ENCODE assay signal across 8 cellular contexts in genomic region chr2:30862054-30862651, GRCh38. TPM values are rescaled to one million over a fixed set of nuclear protein-coding genes. Genes with fewer than 3 reads are reported as not detected.
DNase-seq lines count a peak whose midpoint lies in the region; ATAC-seq, FAIRE-seq and TF ChIP-seq lines count a peak whose summit lies in the region.

No MANE protein-coding gene starts in this region.

- no peak for TF ChIP-seq POLR2A in GM12891 (IDR thresholded peaks at IDR 0.05; ENCODE audit: low read depth, low read length)

- H3K4me3 ChIP-seq in AG09309 (ENCODE audit: control insufficient read depth, low read depth, low read length) = no peak overlapping the region
- H3K4me3 ChIP-seq in astrocyte of the cerebellum (ENCODE audit: low read depth, low read length) = no peak overlapping the region

- peak; percentile 38 for FAIRE-seq in GM12891 (lab: Jason Lieb, UNC)

- in situ Hi-C loops in astrocyte of the cerebellum (cut with HindIII; ENCODE audit: low sequenced_read_pairs) = no loop called here

- DNase-seq in AG09309 (ENCODE audit: low read depth) (peak; percentile 52), GM12891 (ENCODE audit: insufficient read length, low spot score) (peak; percentile 44), KG1 (lab: John Stamatoyannopoulos, UW) (peak; percentile 10), RPMI7951 (ENCODE audit: low read depth) (peak; percentile 72), astrocyte of the cerebellum (ENCODE audit: low read depth) (peak; percentile 39), iPS-NIHi7 (ENCODE audit: extremely low spot score) (peak; percentile 75)
- peak; percentile 43 for DNase-seq in stimulated activated CD4-positive, alpha-beta T cell treated with anti-CD3 and anti-CD28 coated beads, Interleukin-4, amount 100 ng/mL, for 1 hour

- TF ChIP-seq CTCF in AG09309 (IDR thresholded peaks at IDR 0.05; ENCODE audit: control insufficient read depth, insufficient read depth, low read depth, low read length, missing control alignments) (peak; percentile 77), astrocyte of the cerebellum (IDR thresholded peaks at IDR 0.05; ENCODE audit: low read depth, low read length, missing control alignments) (peak; percentile 62)

- ATAC-seq in GM19324 (IDR thresholded peaks at IDR 0.05; ENCODE audit: low FRiP score, unreplicated experiment) = no peak

TF ChIP-seq in GM12891, 5 proteins besides CTCF, POLR2A, EP300 and RAD21:
- TF ChIP-seq SPI1 (IDR thresholded peaks at IDR 0.05; ENCODE audit: low read depth, low read length) = no peak
- no peak for TF ChIP-seq TAF1 (IDR thresholded peaks at IDR 0.05; ENCODE audit: low read depth, low read length)
- no peak for TF ChIP-seq POU2F2 (IDR thresholded peaks at IDR 0.05; ENCODE audit: low read depth, low read length)
- no peak for TF ChIP-seq PAX5 (IDR thresholded peaks at IDR 0.05; ENCODE audit: insufficient read depth, low read length, severe bottlenecking)
- TF ChIP-seq POLR2AphosphoS5 (IDR thresholded peaks at IDR 0.05; ENCODE audit: low read depth, low read length) = no peak
TF ChIP-seq in GM12891: peak in this region for 0.

RNA-seq across cellular contexts. Expression of gene CAPN13, which starts 54.9 kb away (rescaled TPM):
- not detected for polyA plus RNA-seq in GM12891 (2012; ENCODE audit: low read depth, missing spikeins)
- not detected in 2 replicates for total RNA-seq in RPMI7951 (2014; rRNA removed; shearing (Covaris generic))

Comparison
In these comparisons a context has a peak if more than half of its experiments do, and no peak if none do; other contexts are left out.
1. DNase-seq: peak in every context shown above with its lines; median percentile 75 in iPS-NIHi7; 72 in RPMI7951; 52 in AG09309; 44 in GM12891; 43 in stimulated activated CD4-positive, alpha-beta T cell treated with anti-CD3 and anti-CD28 coated beads, Interleukin-4, amount 100 ng/mL, for 1 hour; 39 in astrocyte of the cerebellum; 10 in KG1.